In the genomic region with DNA sequence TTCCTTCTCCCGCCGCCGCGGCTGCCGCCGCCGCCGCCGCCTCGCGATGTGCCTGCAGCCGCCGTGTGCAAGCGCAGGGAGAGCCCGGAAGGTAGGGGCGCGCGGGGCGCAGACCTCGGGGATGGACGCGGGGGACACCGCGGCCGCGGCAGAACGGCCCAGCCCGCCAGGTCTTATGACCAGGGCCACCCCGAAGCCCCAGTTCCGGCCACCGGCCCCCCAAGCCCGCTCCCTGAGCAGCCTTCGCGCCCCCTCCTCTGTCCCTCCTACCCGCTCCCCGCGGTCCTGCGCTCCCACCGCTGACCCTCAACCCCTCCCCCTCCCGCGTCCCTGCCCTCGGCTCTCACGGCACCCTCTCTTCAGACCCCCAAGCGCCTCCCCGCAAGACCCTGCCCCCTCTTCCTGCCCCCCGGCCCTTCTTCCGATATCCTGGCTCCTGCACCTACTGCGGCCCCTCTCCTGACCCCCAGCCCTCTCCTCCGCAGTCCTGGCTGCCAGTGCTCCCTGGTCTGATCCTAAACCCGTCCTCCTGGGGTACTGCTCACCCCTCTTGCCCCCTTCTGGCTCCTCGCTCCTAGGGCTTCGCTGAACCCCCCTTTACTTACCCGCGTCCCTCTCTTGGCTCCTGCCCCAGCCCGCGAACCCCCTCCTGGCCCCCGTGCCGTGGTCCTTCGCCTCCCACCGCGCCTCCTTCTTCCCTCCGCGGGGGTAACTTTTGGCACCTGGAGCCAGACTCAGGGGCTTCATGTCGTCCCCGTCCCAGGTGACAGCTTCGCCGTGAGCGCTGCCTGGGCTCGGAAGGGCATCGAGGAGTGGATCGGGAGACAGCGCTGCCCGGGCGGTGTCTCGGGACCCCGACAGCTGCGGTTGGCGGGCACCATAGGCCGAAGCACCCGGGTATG, we compare ENCODE assay signal across 7 cellular contexts. TPM values are rescaled to one million over a fixed set of nuclear protein-coding genes. Genes with fewer than 3 reads are reported as not detected.
A peak's percentile ranks its signal among the peaks of the same experiment; 100 is the strongest.
DNase-seq lines count a peak whose midpoint lies in the region; ATAC-seq and TF ChIP-seq lines count a peak whose summit lies in the region.

No MANE protein-coding gene starts in this region.

- peak overlapping the region; percentile 85; the same call in 1 of the 2 replicates for H2AFZ ChIP-seq in SK-N-SH (ENCODE audit: low read depth)

- ATAC-seq in GM19043 (IDR thresholded peaks at IDR 0.05; ENCODE audit: low read depth, unreplicated experiment) (peak; percentile 37), HG02884 (IDR thresholded peaks at IDR 0.05; ENCODE audit: unreplicated experiment) (peak; percentile 42)
- ATAC-seq in natural killer cell treated with Interleukin-12 subunit alpha and Interleukin-12 subunit beta and Interleukin-15 and Interleukin-18, amount 100 ng/mL, for 72 hours, result peak; percentile 52 to 63

- H3K27ac Mint-ChIP-seq in natural killer cell treated with Interleukin-12 subunit alpha and Interleukin-12 subunit beta and Interleukin-15 and Interleukin-18, amount 100 ng/mL, for 72 hours, result no peak overlapping the region

- 44% methylated on average over 56 of the region's 80 CpGs for WGBS in SK-N-SH (ENCODE audit: low lambda C conversion rate)

- no peak for TF ChIP-seq EP300 in SK-N-SH (IDR thresholded peaks at IDR 0.05; ENCODE audit: borderline replicate concordance in 1 of 2, low read depth in 1 of 2, low read length in 1 of 2)

- DNase-seq in SK-N-SH, result peak; percentile 74
- DNase-seq in natural killer cell treated with Interleukin-12 subunit alpha and Interleukin-12 subunit beta and Interleukin-15 and Interleukin-18, amount 100 ng/mL, for 72 hours (ENCODE audit: low spot score), result no peak
- DNase-seq in inferior parietal cortex (ENCODE audit: extremely low spot score), result no peak
- DNase-seq in DMS79 (lab: John Stamatoyannopoulos, UW), result no peak

- H3K79me2 ChIP-seq in SK-N-SH (ENCODE audit: insufficient read depth), result no peaks in the 10 kb centered on the region

- no peak overlapping the region for H3K9ac ChIP-seq in SK-N-SH
- H3K9ac ChIP-seq in duodenal mucosa (ENCODE audit: low read depth in 1 of 2, low read length in 2 of 2), result no peak overlapping the region

- POLR2A ChIA-PET in SK-N-SH (lab: Yijun Ruan, JAX), result no interaction called here

- peaks cover 0 to 9% of the 10 kb centered on the region in 2 experiments; a peak in 1 of 4 replicates for H3K4me1 ChIP-seq in SK-N-SH (ENCODE audit: control insufficient read depth in 1 of 2, insufficient read depth in 2 of 2, low read depth in 1 of 2, low read length in 1 of 2)
- no peaks in the 10 kb centered on the region for H3K4me1 ChIP-seq in duodenal mucosa (ENCODE audit: control insufficient read depth in 1 of 2, insufficient read depth in 2 of 2, low read length in 2 of 2)

- H3K36me3 ChIP-seq in SK-N-SH (replicated peaks in 1 of 2; ENCODE audit: control insufficient read depth in 1 of 2, insufficient read depth in 2 of 2, low read length in 1 of 2), result no peaks in the 10 kb centered on the region
- H3K36me3 ChIP-seq in duodenal mucosa (ENCODE audit: control insufficient read depth in 1 of 2, insufficient read depth in 2 of 2, low read length in 2 of 2), result no peaks in the 10 kb centered on the region

- H3K4me3 ChIP-seq in SK-N-SH (ENCODE audit: low read depth in 2 of 2, low read length in 1 of 2), result peak overlapping the region; percentile 57 to 68
- H3K4me3 ChIP-seq in duodenal mucosa (ENCODE audit: low read depth in 1 of 2, low read length in 2 of 2), result peak overlapping the region; percentile 59 to 60

- peaks cover 0 to 13% of the 10 kb centered on the region in 2 donors for H3K27me3 Mint-ChIP-seq in natural killer cell treated with Interleukin-12 subunit alpha and Interleukin-12 subunit beta and Interleukin-15 and Interleukin-18, amount 100 ng/mL, for 72 hours

- H3K4me3 Mint-ChIP-seq in natural killer cell treated with Interleukin-12 subunit alpha and Interleukin-12 subunit beta and Interleukin-15 and Interleukin-18, amount 100 ng/mL, for 72 hours, result peak overlapping the region; percentile 64

- CTCF ChIA-PET in SK-N-SH (lab: Yijun Ruan, JAX), result interaction anchor here (1.0 to 2.9 kb wide), 4 partner anchors 116 to 176 kb away, joined by 3 to 21 read pairs (median 8); no protein-coding TSS in a partner anchor

- H3K27ac ChIP-seq in SK-N-SH (ENCODE audit: low read depth in 2 of 2, low read length in 1 of 2) (peak overlapping the region in 1 of 2 experiments; percentile 22; a peak in 1 of 4 replicates), duodenal mucosa (ENCODE audit: low read depth, low read length) (no peak overlapping the region)

- no peaks in the 10 kb centered on the region for H4K20me1 ChIP-seq in SK-N-SH (ENCODE audit: insufficient read depth)

- TF ChIP-seq RAD21 in SK-N-SH (IDR thresholded peaks at IDR 0.05; ENCODE audit: low read length), result no peak

- H3K9me2 ChIP-seq in SK-N-SH, result no peaks in the 10 kb centered on the region

- H3K9me3 Mint-ChIP-seq in natural killer cell treated with Interleukin-12 subunit alpha and Interleukin-12 subunit beta and Interleukin-15 and Interleukin-18, amount 100 ng/mL, for 72 hours, result no peaks in the 10 kb centered on the region

- H3K4me2 ChIP-seq in SK-N-SH, result peak overlapping the region; percentile 87

- no peaks in the 10 kb centered on the region for H3K36me3 Mint-ChIP-seq in natural killer cell treated with Interleukin-12 subunit alpha and Interleukin-12 subunit beta and Interleukin-15 and Interleukin-18, amount 100 ng/mL, for 72 hours

- H3K27me3 ChIP-seq in SK-N-SH (ENCODE audit: insufficient read depth), result peaks cover 48% of the 10 kb centered on the region
- H3K27me3 ChIP-seq in duodenal mucosa (ENCODE audit: control insufficient read depth in 1 of 2, insufficient read depth in 2 of 2, low read length in 2 of 2), result peaks cover 7 to 30% of the 10 kb centered on the region in 2 donors

- H3K9me3 ChIP-seq in SK-N-SH (no peaks in the 10 kb centered on the region), duodenal mucosa (ENCODE audit: control insufficient read depth in 1 of 2, low read length in 2 of 2) (no peaks in the 10 kb centered on the region)

- H3F3A ChIP-seq in SK-N-SH (replicated peaks; ENCODE audit: insufficient read depth), result no peaks in the 10 kb centered on the region

- no peak for TF ChIP-seq CTCF in SK-N-SH (IDR thresholded peaks at IDR 0.05)

- H3K4me1 Mint-ChIP-seq in natural killer cell treated with Interleukin-12 subunit alpha and Interleukin-12 subunit beta and Interleukin-15 and Interleukin-18, amount 100 ng/mL, for 72 hours (ENCODE audit: low read depth in 2 of 2), result peaks cover 5 to 6% of the 10 kb centered on the region in 2 donors

TF ChIP-seq in SK-N-SH, 30 proteins besides CTCF, POLR2A, EP300 and RAD21:
- no peak for TF ChIP-seq YY1 (IDR thresholded peaks at IDR 0.05; ENCODE audit: low read depth)
- no peak for TF ChIP-seq JUND (IDR thresholded peaks at IDR 0.05)
- no peak for TF ChIP-seq TCF12 (IDR thresholded peaks at IDR 0.05)
- TF ChIP-seq, protein P1, sequence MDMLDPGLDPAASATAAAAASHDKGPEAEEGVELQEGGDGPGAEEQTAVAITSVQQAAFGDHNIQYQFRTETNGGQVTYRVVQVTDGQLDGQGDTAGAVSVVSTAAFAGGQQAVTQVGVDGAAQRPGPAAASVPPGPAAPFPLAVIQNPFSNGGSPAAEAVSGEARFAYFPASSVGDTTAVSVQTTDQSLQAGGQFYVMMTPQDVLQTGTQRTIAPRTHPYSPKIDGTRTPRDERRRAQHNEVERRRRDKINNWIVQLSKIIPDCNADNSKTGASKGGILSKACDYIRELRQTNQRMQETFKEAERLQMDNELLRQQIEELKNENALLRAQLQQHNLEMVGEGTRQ (IDR thresholded peaks at IDR 0.05; ENCODE audit: borderline replicate concordance, low read depth, low read length), result no peak
- TF ChIP-seq, protein P2, sequence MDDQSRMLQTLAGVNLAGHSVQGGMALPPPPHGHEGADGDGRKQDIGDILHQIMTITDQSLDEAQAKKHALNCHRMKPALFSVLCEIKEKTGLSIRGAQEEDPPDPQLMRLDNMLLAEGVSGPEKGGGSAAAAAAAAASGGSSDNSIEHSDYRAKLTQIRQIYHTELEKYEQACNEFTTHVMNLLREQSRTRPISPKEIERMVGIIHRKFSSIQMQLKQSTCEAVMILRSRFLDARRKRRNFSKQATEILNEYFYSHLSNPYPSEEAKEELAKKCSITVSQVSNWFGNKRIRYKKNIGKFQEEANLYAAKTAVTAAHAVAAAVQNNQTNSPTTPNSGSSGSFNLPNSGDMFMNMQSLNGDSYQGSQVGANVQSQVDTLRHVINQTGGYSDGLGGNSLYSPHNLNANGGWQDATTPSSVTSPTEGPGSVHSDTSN (IDR thresholded peaks at IDR 0.05), result no peak
- TF ChIP-seq FOSL2 (IDR thresholded peaks at IDR 0.05; ENCODE audit: borderline replicate concordance, low read depth), result no peak
- TF ChIP-seq RCOR1 (IDR thresholded peaks at IDR 0.05; ENCODE audit: low read length), result no peak
- no peak for TF ChIP-seq SMC3 (IDR thresholded peaks at IDR 0.05; ENCODE audit: low read depth, low read length)
- TF ChIP-seq, protein P3, sequence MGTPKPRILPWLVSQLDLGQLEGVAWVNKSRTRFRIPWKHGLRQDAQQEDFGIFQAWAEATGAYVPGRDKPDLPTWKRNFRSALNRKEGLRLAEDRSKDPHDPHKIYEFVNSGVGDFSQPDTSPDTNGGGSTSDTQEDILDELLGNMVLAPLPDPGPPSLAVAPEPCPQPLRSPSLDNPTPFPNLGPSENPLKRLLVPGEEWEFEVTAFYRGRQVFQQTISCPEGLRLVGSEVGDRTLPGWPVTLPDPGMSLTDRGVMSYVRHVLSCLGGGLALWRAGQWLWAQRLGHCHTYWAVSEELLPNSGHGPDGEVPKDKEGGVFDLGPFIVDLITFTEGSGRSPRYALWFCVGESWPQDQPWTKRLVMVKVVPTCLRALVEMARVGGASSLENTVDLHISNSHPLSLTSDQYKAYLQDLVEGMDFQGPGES (IDR thresholded peaks at IDR 0.05; ENCODE audit: low read depth, low read length), result no peak
- no peak for TF ChIP-seq FOXM1 (IDR thresholded peaks at IDR 0.05; ENCODE audit: low read depth)
- TF ChIP-seq, protein P4, sequence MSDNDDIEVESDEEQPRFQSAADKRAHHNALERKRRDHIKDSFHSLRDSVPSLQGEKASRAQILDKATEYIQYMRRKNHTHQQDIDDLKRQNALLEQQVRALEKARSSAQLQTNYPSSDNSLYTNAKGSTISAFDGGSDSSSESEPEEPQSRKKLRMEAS (IDR thresholded peaks at IDR 0.05; ENCODE audit: low read depth), result no peak

RNA-seq across cellular contexts. Expression of a gene that starts 0.7 kb away (rescaled TPM):
- polyA plus RNA-seq in SK-N-SH (2012; rRNA removed), result 0.02 and 0.13 TPM in 2 replicates
- polyA plus RNA-seq in SK-N-SH (2012; cell fraction: cytosol; rRNA removed), result 0.03 and 0.16 TPM in 2 replicates
- polyA plus RNA-seq in SK-N-SH (2012; cell fraction: nucleus; rRNA removed), result 0.04 and 0.05 TPM in 2 replicates
- under 1 TPM; 0.29 to 0.86 TPM for total RNA-seq in natural killer cell treated with Interleukin-12 subunit alpha and Interleukin-12 subunit beta and Interleukin-15 and Interleukin-18, amount 100 ng/mL, for 72 hours
